ENCODE assay signal across 26 cellular contexts in the genomic region with DNA sequence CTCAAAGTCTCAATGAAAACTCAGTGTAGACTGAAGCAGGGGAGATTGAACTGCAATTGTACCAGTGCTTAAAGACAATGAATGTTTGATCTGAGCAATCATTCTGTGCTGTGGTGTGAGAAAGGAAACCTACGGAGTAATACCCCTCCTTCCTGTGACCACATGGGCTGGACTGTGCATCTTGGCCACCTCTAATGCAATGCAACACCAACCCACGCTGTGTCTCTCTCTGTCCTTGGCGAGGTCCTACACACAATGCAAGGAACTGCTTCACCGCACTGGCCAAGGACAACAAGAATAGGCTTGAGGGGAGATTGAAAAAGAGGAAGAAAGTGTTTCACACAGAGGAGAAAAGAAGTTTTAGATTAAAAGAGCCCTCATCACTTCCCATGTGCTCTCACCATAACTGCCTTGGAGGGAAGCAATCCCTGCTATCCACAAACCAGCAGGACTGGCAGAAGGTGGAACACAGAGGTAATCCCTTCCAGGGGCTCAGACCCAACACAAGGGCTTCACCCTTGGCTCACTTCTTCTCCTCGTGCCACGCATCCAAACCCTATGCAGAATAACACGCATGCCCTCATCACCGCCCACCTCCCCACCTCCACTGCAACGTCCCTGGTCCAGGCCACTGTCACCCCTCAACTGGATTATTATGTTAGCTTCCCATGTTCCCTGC.
"Had no signal": no experiment of that assay in that cellular context is flagged by ENCODE, and none has a peak within 500 bp of the region (broad histone marks: within the 10 kb centered on the region; RNA-seq: fewer than 3 reads in every experiment).

No MANE protein-coding gene starts in this region.

- ATAC-seq: activated CD4-positive, CD25-positive, alpha-beta regulatory T cell treated with anti-CD3 and anti-CD28 coated beads, Interleukin-2, amount 50 U/mL, for 24 hours; activated CD8-positive, alpha-beta memory T cell treated with anti-CD3 and anti-CD28 coated beads, Interleukin-2, amount 10 ng/mL, durations not matched to agents 7 days and 5 days; activated CD8-positive, alpha-beta T cell treated with anti-CD3 and anti-CD28 coated beads for 36 hours; gastrocnemius medialis; right cardiac atrium; stimulated activated naive CD8-positive, alpha-beta T cell treated with anti-CD3 and anti-CD28 coated beads, Interleukin-15, amount 100 ng/mL, for 72 hours had no signal

- H3K36me3 ChIP-seq: brain microvascular endothelial cell, gastrocnemius medialis, transverse colon, uterus had no signal

- H3K27me3 Mint-ChIP-seq: activated CD8-positive, alpha-beta memory T cell treated with anti-CD3 and anti-CD28 coated beads, Interleukin-2, amount 10 ng/mL, durations not matched to agents 7 days and 5 days; activated CD8-positive, alpha-beta T cell treated with anti-CD3 and anti-CD28 coated beads for 36 hours had no signal

- H3K9me3 ChIP-seq: gastrocnemius medialis, transverse colon, uterus had no signal

- DNase-seq: activated CD4-positive, alpha-beta T cell treated with anti-CD3 and anti-CD28 coated beads, Interleukin-2, amount 10 ng/mL, durations not matched to agents 7 days and 5 days; activated CD8-positive, alpha-beta memory T cell treated with anti-CD3 and anti-CD28 coated beads, Interleukin-2, amount 10 ng/mL, durations not matched to agents 7 days and 5 days; activated CD8-positive, alpha-beta T cell treated with anti-CD3 and anti-CD28 coated beads for 36 hours; activated effector memory CD4-positive, alpha-beta T cell treated with anti-CD3 and anti-CD28 coated beads, Interleukin-2, amount 50 U/mL, for 16 hours; activated naive CD4-positive, alpha-beta T cell treated with anti-CD3 and anti-CD28 coated beads, Interleukin-2, amount 10 ng/mL, durations not matched to agents 7 days and 5 days; activated naive CD8-positive, alpha-beta T cell treated with anti-CD3 and anti-CD28 coated beads, Interleukin-2, amount 50 U/mL, for 24 hours; activated T-cell treated with anti-CD3 and anti-CD28 coated beads for 4 hours; anterior cingulate cortex; brain microvascular endothelial cell; caudate nucleus; dermis blood vessel endothelial cell; effector CD8-positive, alpha-beta T cell; gastrocnemius medialis; hypothalamus; islet precursor cell; left cardiac atrium; midbrain; right cardiac atrium; stimulated activated CD4-positive, alpha-beta T cell treated with anti-CD3 and anti-CD28 coated beads, Interleukin-4, amount 100 ng/mL, for 4 hours; stimulated activated naive CD8-positive, alpha-beta T cell treated with anti-CD3 and anti-CD28 coated beads, Interleukin-15, amount 100 ng/mL, for 72 hours; transverse colon; uterus had no signal

- H3K4me3 ChIP-seq: gastrocnemius medialis, transverse colon, uterus had no signal

- H3K4me1 Mint-ChIP-seq: activated CD4-positive, alpha-beta T cell treated with anti-CD3 and anti-CD28 coated beads, Interleukin-2, amount 10 ng/mL, durations not matched to agents 7 days and 5 days; activated CD8-positive, alpha-beta memory T cell treated with anti-CD3 and anti-CD28 coated beads, Interleukin-2, amount 10 ng/mL, durations not matched to agents 7 days and 5 days; activated naive CD4-positive, alpha-beta T cell treated with anti-CD3 and anti-CD28 coated beads, Interleukin-2, amount 10 ng/mL, durations not matched to agents 7 days and 5 days; activated naive CD8-positive, alpha-beta T cell treated with anti-CD3 and anti-CD28 coated beads, Interleukin-2, amount 50 U/mL, for 24 hours; stimulated activated naive CD8-positive, alpha-beta T cell treated with anti-CD3 and anti-CD28 coated beads, Interleukin-15, amount 100 ng/mL, for 72 hours had no signal

- H3K4me3 Mint-ChIP-seq: activated CD4-positive, alpha-beta T cell treated with anti-CD3 and anti-CD28 coated beads, Interleukin-2, amount 10 ng/mL, durations not matched to agents 7 days and 5 days; activated CD8-positive, alpha-beta memory T cell treated with anti-CD3 and anti-CD28 coated beads, Interleukin-2, amount 10 ng/mL, durations not matched to agents 7 days and 5 days; activated CD8-positive, alpha-beta T cell treated with anti-CD3 and anti-CD28 coated beads for 36 hours; activated naive CD4-positive, alpha-beta T cell treated with anti-CD3 and anti-CD28 coated beads, Interleukin-2, amount 10 ng/mL, durations not matched to agents 7 days and 5 days; activated naive CD8-positive, alpha-beta T cell treated with anti-CD3 and anti-CD28 coated beads, Interleukin-2, amount 50 U/mL, for 24 hours; natural killer cell treated with Interleukin-12 subunit alpha and Interleukin-12 subunit beta and Interleukin-15 and Interleukin-18, amount 100 ng/mL, for 72 hours; stimulated activated naive CD8-positive, alpha-beta T cell treated with anti-CD3 and anti-CD28 coated beads, Interleukin-15, amount 100 ng/mL, for 72 hours had no signal

- H3K27me3 ChIP-seq: brain microvascular endothelial cell, gastrocnemius medialis, transverse colon, uterus had no signal

- H3K4me1 ChIP-seq: gastrocnemius medialis, parathyroid adenoma, transverse colon, uterus had no signal

- H3K27ac Mint-ChIP-seq: activated CD4-positive, alpha-beta T cell treated with anti-CD3 and anti-CD28 coated beads, Interleukin-2, amount 10 ng/mL, durations not matched to agents 7 days and 5 days; activated CD8-positive, alpha-beta memory T cell treated with anti-CD3 and anti-CD28 coated beads, Interleukin-2, amount 10 ng/mL, durations not matched to agents 7 days and 5 days; activated CD8-positive, alpha-beta T cell treated with anti-CD3 and anti-CD28 coated beads for 36 hours; activated naive CD4-positive, alpha-beta T cell treated with anti-CD3 and anti-CD28 coated beads, Interleukin-2, amount 10 ng/mL, durations not matched to agents 7 days and 5 days; activated naive CD8-positive, alpha-beta T cell treated with anti-CD3 and anti-CD28 coated beads, Interleukin-2, amount 50 U/mL, for 24 hours; natural killer cell treated with Interleukin-12 subunit alpha and Interleukin-12 subunit beta and Interleukin-15 and Interleukin-18, amount 100 ng/mL, for 72 hours; stimulated activated naive CD8-positive, alpha-beta T cell treated with anti-CD3 and anti-CD28 coated beads, Interleukin-15, amount 100 ng/mL, for 72 hours had no signal

- H3K36me3 Mint-ChIP-seq: activated CD8-positive, alpha-beta memory T cell treated with anti-CD3 and anti-CD28 coated beads, Interleukin-2, amount 10 ng/mL, durations not matched to agents 7 days and 5 days; activated naive CD4-positive, alpha-beta T cell treated with anti-CD3 and anti-CD28 coated beads, Interleukin-2, amount 10 ng/mL, durations not matched to agents 7 days and 5 days; natural killer cell treated with Interleukin-12 subunit alpha and Interleukin-12 subunit beta and Interleukin-15 and Interleukin-18, amount 100 ng/mL, for 72 hours had no signal

- H3K27ac ChIP-seq: brain microvascular endothelial cell, gastrocnemius medialis, parathyroid adenoma, transverse colon, uterus, VCaP had no signal

- H3K9me3 Mint-ChIP-seq: activated CD4-positive, alpha-beta T cell treated with anti-CD3 and anti-CD28 coated beads, Interleukin-2, amount 10 ng/mL, durations not matched to agents 7 days and 5 days; activated CD8-positive, alpha-beta T cell treated with anti-CD3 and anti-CD28 coated beads for 36 hours; activated naive CD4-positive, alpha-beta T cell treated with anti-CD3 and anti-CD28 coated beads, Interleukin-2, amount 10 ng/mL, durations not matched to agents 7 days and 5 days; activated naive CD8-positive, alpha-beta T cell treated with anti-CD3 and anti-CD28 coated beads, Interleukin-2, amount 50 U/mL, for 24 hours; natural killer cell treated with Interleukin-12 subunit alpha and Interleukin-12 subunit beta and Interleukin-15 and Interleukin-18, amount 100 ng/mL, for 72 hours; stimulated activated naive CD8-positive, alpha-beta T cell treated with anti-CD3 and anti-CD28 coated beads, Interleukin-15, amount 100 ng/mL, for 72 hours had no signal
